26 cellular contexts compared by ENCODE assay signal in the genomic region with DNA sequence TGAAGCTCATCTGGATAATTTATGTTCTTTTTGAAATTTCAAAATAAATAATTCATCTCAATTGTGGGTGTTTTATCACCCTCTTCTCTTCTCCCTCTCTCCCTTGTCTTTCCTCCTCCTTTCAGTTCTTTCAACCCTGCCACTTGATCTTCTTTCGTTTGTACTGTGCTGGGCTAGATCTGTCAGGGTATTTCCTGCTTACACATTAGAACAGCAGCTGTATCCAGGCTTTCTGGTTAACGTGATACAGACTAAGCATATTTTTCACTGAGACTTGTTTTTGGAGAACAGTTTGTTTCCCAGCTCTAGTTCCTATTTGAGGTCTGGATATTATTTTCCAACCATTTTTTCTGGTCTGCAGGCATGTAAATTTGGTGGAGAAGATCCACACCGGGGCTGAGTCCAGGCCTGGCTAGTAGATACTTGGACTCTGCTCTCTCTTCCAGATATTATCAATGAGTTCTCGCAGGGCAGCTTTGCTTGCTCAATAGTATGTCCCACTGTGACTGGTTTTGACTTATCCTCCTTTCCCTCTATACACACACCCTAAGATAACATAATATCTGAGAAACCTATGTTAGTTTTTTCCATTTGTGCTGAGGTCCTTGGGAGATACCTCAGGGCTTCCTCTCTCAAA.
DNase-seq lines count a peak whose midpoint lies in the region; ATAC-seq and TF ChIP-seq lines count a peak whose summit lies in the region.
"Had no signal": no experiment of that assay in that cellular context is flagged by ENCODE, and none has a peak within 500 bp of the region (broad histone marks: within the 10 kb centered on the region; RNA-seq: fewer than 3 reads in every experiment).

No MANE protein-coding gene starts in this region.

- H3K9me3 Mint-ChIP-seq in MCF 10A (ENCODE audit: unreplicated experiment): no peaks in the 10 kb centered on the region
- no peaks in the 10 kb centered on the region for H3K9me3 Mint-ChIP-seq in activated CD4-positive, alpha-beta T cell treated with anti-CD3 and anti-CD28 coated beads, Interleukin-2, amount 10 ng/mL, durations not matched to agents 24 days and 14 days
- H3K9me3 Mint-ChIP-seq: T-helper 1 cell treated with Interleukin-12 subunit alpha and Interleukin-12 subunit beta and Interleukin-4 antibody, amounts not matched to agents 30 μg/mL and 1 μg/mL, for 36 hours had no signal

- WGBS in hepatocyte (ENCODE audit: low lambda C conversion rate, missing lambda C conversion rate): 33% methylated on average over 4 of the region's 4 CpGs

- H3K4me3 ChIP-seq in breast epithelium: no peak overlapping the region
- H3K4me3 ChIP-seq in adipocyte (ENCODE audit: low read length): no peak overlapping the region
- no peak overlapping the region for H3K4me3 ChIP-seq in hepatocyte
- H3K4me3 ChIP-seq: esophagus squamous epithelium, HAP-1, left lung, right atrium auricular region, testis had no signal

- H3K4me3 Mint-ChIP-seq in MCF 10A (ENCODE audit: unreplicated experiment): no peak overlapping the region
- H3K4me3 Mint-ChIP-seq in activated CD4-positive, alpha-beta T cell treated with anti-CD3 and anti-CD28 coated beads, Interleukin-2, amount 10 ng/mL, durations not matched to agents 24 days and 14 days: no peak overlapping the region
- H3K4me3 Mint-ChIP-seq: activated CD4-positive, alpha-beta memory T cell treated with anti-CD3 and anti-CD28 coated beads for 36 hours; activated T-cell treated with anti-CD3 and anti-CD28 coated beads, Interleukin-2, amount 50 U/mL, for 72 hours; CD4-positive, alpha-beta memory T cell; T-helper 1 cell treated with Interleukin-12 subunit alpha and Interleukin-12 subunit beta and Interleukin-4 antibody, amounts not matched to agents 30 μg/mL and 1 μg/mL, for 36 hours had no signal

- H3K9me3 ChIP-seq in breast epithelium (no peaks in the 10 kb centered on the region), adipocyte (ENCODE audit: control insufficient read depth, low read length) (no peaks in the 10 kb centered on the region), hepatocyte (ENCODE audit: low read depth) (no peaks in the 10 kb centered on the region)
- H3K9me3 ChIP-seq: esophagus squamous epithelium, HAP-1, right atrium auricular region, testis had no signal

- no peaks in the 10 kb centered on the region for H3K79me2 ChIP-seq in hepatocyte

- H3K9ac ChIP-seq in adipocyte (ENCODE audit: low read length): no peak overlapping the region

- no peak for TF ChIP-seq CTCF in MCF 10A (IDR thresholded peaks at IDR 0.05; ENCODE audit: unreplicated experiment)
- no peak for TF ChIP-seq CTCF in breast epithelium (IDR thresholded peaks at IDR 0.05)
- TF ChIP-seq CTCF in hepatocyte (IDR thresholded peaks at IDR 0.05; ENCODE audit: poor library complexity): no peak

- no peaks in the 10 kb centered on the region for H3K9me2 ChIP-seq in hepatocyte (replicated peaks; ENCODE audit: insufficient read depth)

- H3K4me2 ChIP-seq in hepatocyte: no peak overlapping the region

- peak overlapping the region; percentile 0 for H3K27ac Mint-ChIP-seq in MCF 10A (ENCODE audit: low read depth, unreplicated experiment)
- no peak overlapping the region for H3K27ac Mint-ChIP-seq in activated CD4-positive, alpha-beta T cell treated with anti-CD3 and anti-CD28 coated beads, Interleukin-2, amount 10 ng/mL, durations not matched to agents 24 days and 14 days
- H3K27ac Mint-ChIP-seq: activated CD4-positive, alpha-beta memory T cell treated with anti-CD3 and anti-CD28 coated beads for 36 hours; activated T-cell treated with anti-CD3 and anti-CD28 coated beads, Interleukin-2, amount 50 U/mL, for 72 hours; CD4-positive, alpha-beta memory T cell; T-helper 1 cell treated with Interleukin-12 subunit alpha and Interleukin-12 subunit beta and Interleukin-4 antibody, amounts not matched to agents 30 μg/mL and 1 μg/mL, for 36 hours had no signal

- H2AFZ ChIP-seq in hepatocyte: peak overlapping the region; percentile 24

- H3K4me1 ChIP-seq in breast epithelium: no peaks in the 10 kb centered on the region
- peaks cover 6% of the 10 kb centered on the region for H3K4me1 ChIP-seq in adipocyte (ENCODE audit: control insufficient read depth, insufficient read depth, low read length)
- peaks cover 3% of the 10 kb centered on the region for H3K4me1 ChIP-seq in hepatocyte (ENCODE audit: insufficient read depth)
- H3K4me1 ChIP-seq: esophagus squamous epithelium, HAP-1, left lung, right atrium auricular region, testis had no signal

- H4K20me1 ChIP-seq in hepatocyte (ENCODE audit: insufficient read depth, poor library complexity, severe bottlenecking): no peaks in the 10 kb centered on the region

- no peak overlapping the region for H3K27ac ChIP-seq in breast epithelium
- H3K27ac ChIP-seq in hepatocyte: no peak overlapping the region
- H3K27ac ChIP-seq: esophagus squamous epithelium, left lung, right atrium auricular region, testis had no signal

- no peak for ATAC-seq in GM19035 (IDR thresholded peaks at IDR 0.05; ENCODE audit: unreplicated experiment)
- no peak for ATAC-seq in HG03342 (IDR thresholded peaks at IDR 0.05; ENCODE audit: unreplicated experiment)
- ATAC-seq in GM18519 (IDR thresholded peaks at IDR 0.05; ENCODE audit: low FRiP score, unreplicated experiment): no peak
- ATAC-seq: activated T-cell treated with anti-CD3 and anti-CD28 coated beads, Interleukin-2, amount 50 U/mL, for 72 hours; left lung; Right ventricle myocardium inferior; SK-N-SH treated with all-trans-retinoic acid at 6 μM for 48 hours; stimulated activated naive CD8-positive, alpha-beta T cell treated with anti-CD3 and anti-CD28 coated beads, Interleukin-15, Interleukin-2, amounts not matched to agents 100 U/mL and 50 U/mL, for 24 hours had no signal

- TF ChIP-seq POLR2A in breast epithelium (IDR thresholded peaks at IDR 0.05): no peak

- intact Hi-C loops in MCF 10A (cut with micrococcal nuclease): loop anchor here (1.0 kb wide), 1 partner anchor 9 kb away; no protein-coding TSS in a partner anchor
- intact Hi-C loops in breast epithelium (cut with DNase I; ENCODE audit: low total_unique reads): no loop called here
- intact Hi-C loops in activated CD4-positive, alpha-beta T cell treated with anti-CD3 and anti-CD28 coated beads, Interleukin-2, amount 10 ng/mL, durations not matched to agents 24 days and 14 days (cut with micrococcal nuclease): no loop called here

- CTCF ChIA-PET in MCF 10A (lab: Yijun Ruan, JAX): interaction anchor here (0.6 to 0.8 kb wide), 4 partner anchors 15 to 412 kb away, joined by 3 to 4 read pairs (median 3); no protein-coding TSS in a partner anchor

- BruUV-seq in MCF 10A (replicated peaks; lab: Mats Ljungman, UMichigan): no TSS peak

- H3K27me3 ChIP-seq in breast epithelium (no peaks in the 10 kb centered on the region), adipocyte (replicated peaks; ENCODE audit: control insufficient read depth, insufficient read depth, low read length) (no peaks in the 10 kb centered on the region), hepatocyte (no peaks in the 10 kb centered on the region)
- H3K27me3 ChIP-seq: left lung, right atrium auricular region, testis had no signal

- no peaks in the 10 kb centered on the region for H3K27me3 Mint-ChIP-seq in MCF 10A (ENCODE audit: insufficient read depth, unreplicated experiment)
- H3K27me3 Mint-ChIP-seq in activated CD4-positive, alpha-beta T cell treated with anti-CD3 and anti-CD28 coated beads, Interleukin-2, amount 10 ng/mL, durations not matched to agents 24 days and 14 days: no peaks in the 10 kb centered on the region
- H3K27me3 Mint-ChIP-seq: activated CD4-positive, alpha-beta memory T cell treated with anti-CD3 and anti-CD28 coated beads for 36 hours; CD4-positive, alpha-beta memory T cell had no signal

- DNase-seq in MCF 10A (ENCODE audit: unreplicated experiment) (no peak), breast epithelium (ENCODE audit: low spot score in 2 of 2) (no peak), adipocyte (ENCODE audit: low read depth) (peak; percentile 36), hepatocyte (ENCODE audit: low spot score) (peak; percentile 13)
- no peak for DNase-seq in activated CD4-positive, alpha-beta T cell treated with anti-CD3 and anti-CD28 coated beads, Interleukin-2, amount 10 ng/mL, durations not matched to agents 24 days and 14 days
- DNase-seq: activated CD4-positive, alpha-beta memory T cell treated with anti-CD3 and anti-CD28 coated beads for 36 hours; activated T-cell treated with anti-CD3 and anti-CD28 coated beads, Interleukin-2, amount 50 U/mL, for 72 hours; AML-193; CD4-positive, alpha-beta memory T cell; esophagus squamous epithelium; left lung; NCI-H1436; NCI-H2107; NCI-H446 treated with DMSO at 0.1 percent for 48 hours; posterior cingulate gyrus; small intestine; stimulated activated naive CD8-positive, alpha-beta T cell treated with anti-CD3 and anti-CD28 coated beads, Interleukin-15, Interleukin-2, amounts not matched to agents 100 U/mL and 50 U/mL, for 24 hours; testis had no signal

- no peaks in the 10 kb centered on the region for H3K36me3 ChIP-seq in breast epithelium
- H3K36me3 ChIP-seq in adipocyte (ENCODE audit: control insufficient read depth, insufficient read depth, low read length, severe bottlenecking): no peaks in the 10 kb centered on the region
- H3K36me3 ChIP-seq in hepatocyte (replicated peaks; ENCODE audit: insufficient read depth, low read depth): no peaks in the 10 kb centered on the region
- H3K36me3 ChIP-seq: esophagus squamous epithelium, HAP-1, left lung, right atrium auricular region had no signal

- H3K4me1 Mint-ChIP-seq in MCF 10A (ENCODE audit: insufficient read depth, unreplicated experiment): peaks cover 15% of the 10 kb centered on the region
- H3K4me1 Mint-ChIP-seq in activated CD4-positive, alpha-beta T cell treated with anti-CD3 and anti-CD28 coated beads, Interleukin-2, amount 10 ng/mL, durations not matched to agents 24 days and 14 days: no peaks in the 10 kb centered on the region
- H3K4me1 Mint-ChIP-seq: CD4-positive, alpha-beta memory T cell had no signal

- POLR2A ChIA-PET in MCF 10A (lab: Yijun Ruan, JAX): interaction anchor here (1.4 kb wide), 1 partner anchor 9 kb away, joined by 4 read pairs; no protein-coding TSS in a partner anchor

- H3K36me3 Mint-ChIP-seq in MCF 10A (ENCODE audit: insufficient read depth, unreplicated experiment): peaks cover 6% of the 10 kb centered on the region
- H3K36me3 Mint-ChIP-seq in activated CD4-positive, alpha-beta T cell treated with anti-CD3 and anti-CD28 coated beads, Interleukin-2, amount 10 ng/mL, durations not matched to agents 24 days and 14 days (ENCODE audit: low read depth): no peaks in the 10 kb centered on the region
- H3K36me3 Mint-ChIP-seq: activated CD4-positive, alpha-beta memory T cell treated with anti-CD3 and anti-CD28 coated beads for 36 hours; CD4-positive, alpha-beta memory T cell had no signal

Comparison
In these comparisons a context has a peak if more than half of its experiments do, and no peak if none do; other contexts are left out.
1. DNase-seq: peak in adipocyte (single experiment) and hepatocyte (single experiment); none in MCF 10A (single experiment), breast epithelium (0 of 2) and activated CD4-positive, alpha-beta T cell treated with anti-CD3 and anti-CD28 coated beads, Interleukin-2, amount 10 ng/mL, durations not matched to agents 24 days and 14 days (single experiment).